ENCODE assay signal across 17 cellular contexts in the genomic region with DNA sequence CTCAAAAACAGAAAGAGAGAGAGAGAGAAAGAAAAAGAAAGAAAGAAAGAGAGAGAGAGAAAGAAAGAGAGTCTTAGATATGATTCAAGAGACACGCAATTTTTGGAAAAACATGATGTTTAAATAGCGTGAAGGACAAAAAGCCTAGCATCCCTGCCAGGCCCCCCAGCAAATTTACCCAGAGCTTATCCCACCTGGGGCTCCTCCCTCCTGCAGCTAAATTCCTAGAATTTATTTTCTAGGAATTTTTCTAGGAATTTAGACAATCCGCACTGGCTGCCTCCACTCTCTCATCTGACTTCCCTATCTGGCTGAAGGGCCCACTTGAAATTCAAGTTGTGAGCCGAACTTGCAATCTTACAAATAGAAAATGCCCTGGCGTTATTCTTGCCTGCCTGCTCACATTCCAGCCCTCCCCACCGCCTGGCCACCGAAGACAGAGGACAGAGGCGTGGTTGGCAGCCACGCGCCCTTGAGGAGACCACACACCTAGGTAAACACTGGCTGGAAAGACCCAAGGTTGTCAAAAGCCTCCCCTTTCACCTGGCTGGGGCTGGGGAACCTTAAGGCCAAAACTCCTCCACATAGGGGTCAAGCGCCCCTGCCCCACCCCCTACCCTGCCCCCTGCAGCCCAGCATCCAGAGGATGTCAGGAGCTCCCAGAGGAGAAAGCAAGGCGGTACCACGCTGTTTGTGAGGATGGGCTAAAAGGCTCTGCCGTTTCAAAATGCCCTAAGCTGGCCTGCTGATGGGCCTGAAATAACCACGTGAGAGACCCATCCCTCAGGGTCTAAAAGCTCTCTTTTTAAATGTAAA. TPM values are rescaled to one million over a fixed set of nuclear protein-coding genes. Genes with fewer than 3 reads are reported as not detected.
A peak's percentile ranks its signal among the peaks of the same experiment; 100 is the strongest.
DNase-seq lines count a peak whose midpoint lies in the region; ATAC-seq and TF ChIP-seq lines count a peak whose summit lies in the region.
"Had no signal": no experiment of that assay in that cellular context is flagged by ENCODE, and none has a peak within 500 bp of the region (broad histone marks: within the 10 kb centered on the region; RNA-seq: fewer than 3 reads in every experiment).

No MANE protein-coding gene starts in this region.

- H3K4me1 ChIP-seq in heart right ventricle (peaks cover 11 to 96% (median 83%) of the 10 kb centered on the region in 9 donors), right atrium auricular region (peaks cover 0 to 94% of the 10 kb centered on the region in 2 donors), endodermal cell (ENCODE audit: control insufficient read depth, insufficient read depth, low read length) (peaks cover 20% of the 10 kb centered on the region), mucosa of rectum (ENCODE audit: control insufficient read depth in 2 of 2, insufficient read depth in 2 of 2, low read length in 2 of 2) (peaks cover 36 to 65% of the 10 kb centered on the region in 2 donors), uterus (peaks cover 0 to 4% of the 10 kb centered on the region in 2 donors)

- H3K27ac Mint-ChIP-seq in endodermal cell, result no peak overlapping the region
- H3K27ac Mint-ChIP-seq: activated CD4-positive, alpha-beta T cell treated with anti-CD3 and anti-CD28 coated beads, Interleukin-2, amount 10 ng/mL, durations not matched to agents 24 days and 14 days; stimulated activated naive CD8-positive, alpha-beta T cell treated with anti-CD3 and anti-CD28 coated beads, Interleukin-15, Interleukin-2, amounts not matched to agents 100 ng/mL and 50 ng/mL, for 24 hours; T-helper 1 cell treated with Interleukin-12 subunit alpha and Interleukin-12 subunit beta and Interleukin-4 antibody, amounts not matched to agents 30 μg/mL and 1 μg/mL, for 36 hours had no signal

- no peak for ATAC-seq in heart right ventricle
- ATAC-seq in HG03196 (IDR thresholded peaks at IDR 0.05; ENCODE audit: unreplicated experiment), result no peak
- ATAC-seq: PC-3 had no signal

- intact Hi-C loops in heart right ventricle (cut with DNase I) (loop anchor here in 2 of 10 donors (5.0 to 10.0 kb wide), 2 partner anchors 38 to 70 kb away; no protein-coding TSS in a partner anchor), uterus (cut with DNase I; ENCODE audit: low total_unique reads) (no loop called here), lower leg skin (cut with DNase I; ENCODE audit: low total_unique reads) (no loop called here)

- H3K27me3 ChIP-seq in heart right ventricle, result no peaks in the 10 kb centered on the region
- H3K27me3 ChIP-seq in right atrium auricular region, result no peaks in the 10 kb centered on the region
- H3K27me3 ChIP-seq in endodermal cell (ENCODE audit: control insufficient read depth, insufficient read depth, low read length, poor library complexity, severe bottlenecking), result no peaks in the 10 kb centered on the region
- no peaks in the 10 kb centered on the region for H3K27me3 ChIP-seq in mucosa of rectum (ENCODE audit: control insufficient read depth in 2 of 2, insufficient read depth in 2 of 2, low read length in 2 of 2)
- no peaks in the 10 kb centered on the region for H3K27me3 ChIP-seq in uterus

- H3K4me3 ChIP-seq in heart right ventricle (no peak overlapping the region), right atrium auricular region (no peak overlapping the region), endodermal cell (ENCODE audit: low read length) (no peak overlapping the region), mucosa of rectum (ENCODE audit: low read length in 2 of 2) (no peak overlapping the region), uterus (no peak overlapping the region), lower leg skin (ENCODE audit: low read depth, poor library complexity, severe bottlenecking) (no peak overlapping the region)

- H3K4me1 Mint-ChIP-seq in endodermal cell, result peaks cover 46% of the 10 kb centered on the region

- 59 to 73% methylated on average over 15 of the region's 15 CpGs for WGBS in heart right ventricle, 2 donors
- 63 to 71% methylated on average over 8 to 15 of the region's 15 CpGs for WGBS in endodermal cell (ENCODE audit: insufficient coverage in 1 of 2, insufficient read length in 1 of 2), 2 experiments
- WGBS in lower leg skin, 2 donors, result 68 to 85% methylated on average over 15 of the region's 15 CpGs

- H3K36me3 ChIP-seq in heart right ventricle (no peaks in the 10 kb centered on the region), right atrium auricular region (no peaks in the 10 kb centered on the region), endodermal cell (ENCODE audit: control insufficient read depth, insufficient read depth, low read length) (no peaks in the 10 kb centered on the region), mucosa of rectum (ENCODE audit: control insufficient read depth in 2 of 2, insufficient read depth in 2 of 2, low read length in 2 of 2) (no peaks in the 10 kb centered on the region), uterus (no peaks in the 10 kb centered on the region)

- no peak for TF ChIP-seq POLR2A in uterus (IDR thresholded peaks at IDR 0.05)
- no peak for TF ChIP-seq POLR2A in lower leg skin (IDR thresholded peaks at IDR 0.05)

- DNase-seq in heart right ventricle (peak in 1 of 2 donors; percentile 19), right atrium auricular region (ENCODE audit: low spot score) (no peak), endodermal cell (peak; percentile 72), uterus (no peak), pons (ENCODE audit: low spot score) (no peak), lower leg skin (ENCODE audit: low spot score in 2 of 2) (no peak)
- DNase-seq: ACHN; activated CD4-positive, alpha-beta T cell treated with anti-CD3 and anti-CD28 coated beads, Interleukin-2, amount 10 ng/mL, durations not matched to agents 24 days and 14 days; effector CD4-positive, alpha-beta T cell; kidney glomerular epithelial cell; NCI-H1092 treated with DMSO at 0.1 percent for 48 hours; NCI-H446; PC-3 had no signal

- H3K27ac ChIP-seq in heart right ventricle, result peak overlapping the region in 6 of 10 donors; percentile 42 to 89 (median 79)
- H3K27ac ChIP-seq in right atrium auricular region, result peak overlapping the region in 1 of 2 donors; percentile 28
- H3K27ac ChIP-seq in endodermal cell (ENCODE audit: low read depth, low read length), result no peak overlapping the region
- H3K27ac ChIP-seq in mucosa of rectum (ENCODE audit: low read depth in 2 of 2, low read length in 2 of 2), result peak overlapping the region; percentile 71 to 83
- peak overlapping the region; percentile 20 to 77 for H3K27ac ChIP-seq in uterus

- no peaks in the 10 kb centered on the region for H3K9me3 Mint-ChIP-seq in endodermal cell
- H3K9me3 Mint-ChIP-seq: activated CD4-positive, alpha-beta T cell treated with anti-CD3 and anti-CD28 coated beads, Interleukin-2, amount 10 ng/mL, durations not matched to agents 24 days and 14 days; stimulated activated naive CD8-positive, alpha-beta T cell treated with anti-CD3 and anti-CD28 coated beads, Interleukin-15, Interleukin-2, amounts not matched to agents 100 ng/mL and 50 ng/mL, for 24 hours; T-helper 1 cell treated with Interleukin-12 subunit alpha and Interleukin-12 subunit beta and Interleukin-4 antibody, amounts not matched to agents 30 μg/mL and 1 μg/mL, for 36 hours had no signal

- H3K9me3 ChIP-seq in heart right ventricle, result no peaks in the 10 kb centered on the region
- no peaks in the 10 kb centered on the region for H3K9me3 ChIP-seq in right atrium auricular region
- H3K9me3 ChIP-seq in endodermal cell (ENCODE audit: control insufficient read depth, low read length), result no peaks in the 10 kb centered on the region
- H3K9me3 ChIP-seq in mucosa of rectum (ENCODE audit: control insufficient read depth in 2 of 2, low read length in 2 of 2), result no peaks in the 10 kb centered on the region
- no peaks in the 10 kb centered on the region for H3K9me3 ChIP-seq in uterus

- no peak for TF ChIP-seq CTCF in heart right ventricle (IDR thresholded peaks at IDR 0.05)
- TF ChIP-seq CTCF in right atrium auricular region (IDR thresholded peaks at IDR 0.05), result no peak
- TF ChIP-seq CTCF in endodermal cell (conservative IDR thresholded peaks at IDR 0.05), result no peak
- no peak for TF ChIP-seq CTCF in uterus (IDR thresholded peaks at IDR 0.05)
- TF ChIP-seq CTCF in lower leg skin (IDR thresholded peaks at IDR 0.05), result no peak

- peaks cover 16% of the 10 kb centered on the region for H3K27me3 Mint-ChIP-seq in endodermal cell (ENCODE audit: insufficient read depth)

- no peaks in the 10 kb centered on the region for H3K36me3 Mint-ChIP-seq in endodermal cell (ENCODE audit: low read depth)

- no peak overlapping the region for H3K4me3 Mint-ChIP-seq in endodermal cell
- H3K4me3 Mint-ChIP-seq: activated CD4-positive, alpha-beta T cell treated with anti-CD3 and anti-CD28 coated beads, Interleukin-2, amount 10 ng/mL, durations not matched to agents 24 days and 14 days; stimulated activated naive CD8-positive, alpha-beta T cell treated with anti-CD3 and anti-CD28 coated beads, Interleukin-15, Interleukin-2, amounts not matched to agents 100 ng/mL and 50 ng/mL, for 24 hours; T-helper 1 cell treated with Interleukin-12 subunit alpha and Interleukin-12 subunit beta and Interleukin-4 antibody, amounts not matched to agents 30 μg/mL and 1 μg/mL, for 36 hours had no signal

- H3K9ac ChIP-seq in endodermal cell (ENCODE audit: extremely low read depth, low read length, poor library complexity, severe bottlenecking), result no peak overlapping the region
- H3K9ac ChIP-seq in mucosa of rectum (ENCODE audit: low read depth in 1 of 2, low read length in 2 of 2), result peak overlapping the region in 1 of 2 donors; percentile 61

RNA-seq across cellular contexts. Expression of a gene that starts 42.2 kb away (rescaled TPM):
- total RNA-seq in heart right ventricle (100 to 1,000 TPM; 259 to 447 (median 386) TPM), right atrium auricular region (100 to 1,000 TPM; 270 to 441 TPM), endodermal cell (100 to 1,000 TPM; 109 to 165 TPM), uterus (1,000 to 10,000 TPM in 1 of 4 donors, 100 to 1,000 TPM in 3; 452 to 1,353 (median 779) TPM), lower leg skin (1,000 to 10,000 TPM; 1,345 to 1,611 (median 1,532) TPM)
- polyA plus RNA-seq in heart right ventricle, result 100 to 1,000 TPM; 101 to 113 TPM
- polyA plus RNA-seq in endodermal cell (2013, experiment 1 of 2), result 18.4 TPM
- polyA plus RNA-seq in endodermal cell (2013, experiment 2 of 2), result 24.8 TPM
